ENCODE assay signal across 8 cellular contexts in genomic region chr19:21604941-21605548, GRCh38.
DNase-seq lines count a peak whose midpoint lies in the region; ATAC-seq, FAIRE-seq and TF ChIP-seq lines count a peak whose summit lies in the region.

No MANE protein-coding gene starts in this region.

- ATAC-seq in T-helper 17 cell (no peak), foreskin keratinocyte (peak; percentile 51), GM19463 (IDR thresholded peaks at IDR 0.05; ENCODE audit: unreplicated experiment) (no peak)

- no peak for FAIRE-seq in GM19239 (lab: Jason Lieb, UNC)

- H3K27me3 Mint-ChIP-seq in T-helper 17 cell = no peaks in the 10 kb centered on the region

- H3K9me3 ChIP-seq in T-helper 17 cell (ENCODE audit: control insufficient read depth, low read length, poor library complexity, severe bottlenecking) = no peaks in the 10 kb centered on the region

- no peak for DNase-seq in T-helper 17 cell
- peak; percentile 59 to 77 for DNase-seq in foreskin keratinocyte
- peak; percentile 9 for DNase-seq in retinal pigment epithelial cell (ENCODE audit: low read depth)
- DNase-seq in GM19239 (ENCODE audit: insufficient read length, low spot score) = no peak
- no peak for DNase-seq in middle frontal gyrus (ENCODE audit: extremely low spot score, low spot score)
- DNase-seq in pons (ENCODE audit: low spot score) = no peak

- peak overlapping the region; percentile 26; the same call in 1 of the 2 replicates for H3K4me3 ChIP-seq in GM08714 (ENCODE audit: low read length)
- peak overlapping the region; percentile 52 for H3K4me3 ChIP-seq in retinal pigment epithelial cell (ENCODE audit: low read length)

- H3K4me1 ChIP-seq in foreskin keratinocyte = no peaks in the 10 kb centered on the region

- H3K27me3 ChIP-seq in foreskin keratinocyte = no peaks in the 10 kb centered on the region

- H3K4me1 Mint-ChIP-seq in T-helper 17 cell = peaks cover 25% of the 10 kb centered on the region

- H3K27ac ChIP-seq in foreskin keratinocyte = no peak overlapping the region

- no peak for TF ChIP-seq CTCF in foreskin keratinocyte (conservative IDR thresholded peaks at IDR 0.05)
- no peak for TF ChIP-seq CTCF in retinal pigment epithelial cell (conservative IDR thresholded peaks at IDR 0.05; ENCODE audit: low read depth, low read length)

- no peaks in the 10 kb centered on the region for H3K36me3 Mint-ChIP-seq in T-helper 17 cell (ENCODE audit: low read depth)

- H3K27ac Mint-ChIP-seq in T-helper 17 cell = peak overlapping the region; percentile 89

- peak overlapping the region; percentile 92 for H3K4me3 Mint-ChIP-seq in T-helper 17 cell

Comparison
In these comparisons a context has a peak if more than half of its experiments do, and no peak if none do; other contexts are left out.
1. DNase-seq: peak in foreskin keratinocyte (2 of 2) and retinal pigment epithelial cell (single experiment); none in T-helper 17 cell (0 of 3), GM19239 (single experiment), middle frontal gyrus (single experiment) and pons (single experiment).